ENCODE assay signal across 20 cellular contexts in the genomic region with DNA sequence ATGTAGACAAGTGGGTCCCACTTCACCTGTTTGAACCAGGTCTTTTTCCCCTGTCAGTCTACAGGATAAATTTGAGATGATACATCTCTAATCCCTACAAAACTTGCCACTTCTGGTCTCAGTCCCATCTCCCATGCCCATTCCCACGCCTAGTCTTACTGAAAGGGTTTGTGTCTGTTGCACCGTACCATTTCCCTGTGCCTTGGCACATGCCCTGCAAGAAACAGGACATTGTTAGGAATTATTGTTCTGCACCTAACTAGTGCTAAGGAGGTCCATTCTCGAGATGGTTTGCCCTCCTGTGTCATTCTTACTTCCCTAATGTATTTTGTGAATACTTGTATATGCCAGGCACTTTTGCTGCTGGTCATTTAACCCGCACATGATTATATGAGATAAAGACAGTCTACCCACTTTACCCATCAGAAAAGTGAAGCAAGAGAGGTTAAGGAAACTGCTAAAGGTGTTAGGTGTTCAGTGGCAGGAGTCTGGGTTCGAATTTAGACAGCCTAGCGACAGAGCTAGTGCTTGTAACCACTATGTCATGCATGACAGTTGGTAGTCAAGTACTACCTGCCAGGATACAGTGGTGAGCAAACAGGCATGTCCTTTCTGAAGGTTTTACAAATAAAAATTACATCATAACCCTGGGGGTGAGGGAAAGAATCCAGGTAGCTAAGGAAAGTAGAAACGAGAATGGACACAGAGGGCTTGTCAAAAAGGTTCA. TPM values are rescaled to one million over a fixed set of nuclear protein-coding genes. Genes with fewer than 3 reads are reported as not detected.
DNase-seq lines count a peak whose midpoint lies in the region; ATAC-seq, FAIRE-seq and TF ChIP-seq lines count a peak whose summit lies in the region.
"Had no signal": no experiment of that assay in that cellular context is flagged by ENCODE, and none has a peak within 500 bp of the region (broad histone marks: within the 10 kb centered on the region; RNA-seq: fewer than 3 reads in every experiment).

No MANE protein-coding gene starts in this region.

- H3K27me3 ChIP-seq in CD4-positive, CD25-positive, alpha-beta regulatory T cell (ENCODE audit: control insufficient read depth, insufficient read depth, low read length): no peaks in the 10 kb centered on the region
- H3K27me3 ChIP-seq: upper lobe of left lung had no signal

- no peak for FAIRE-seq in GM12892 (lab: Jason Lieb, UNC)
- FAIRE-seq: endometrium had no signal

- intact Hi-C loops in left colon (cut with DNase I, micrococcal nuclease): no loop called here

- H3K36me3 Mint-ChIP-seq in CD4-positive, CD25-positive, alpha-beta regulatory T cell: peaks cover 14% of the 10 kb centered on the region

- ATAC-seq in CD4-positive, CD25-positive, alpha-beta regulatory T cell (ENCODE audit: low read depth in 2 of 2): no peak
- ATAC-seq in left colon: peak; percentile 45
- ATAC-seq in HG02852 (IDR thresholded peaks at IDR 0.05; ENCODE audit: unreplicated experiment): no peak
- no peak for ATAC-seq in HG02840 (IDR thresholded peaks at IDR 0.05; ENCODE audit: low FRiP score, unreplicated experiment)
- ATAC-seq: activated naive CD4-positive, alpha-beta T cell treated with anti-CD3 and anti-CD28 coated beads, Interleukin-2, amount 50 U/mL, for 72 hours had no signal

- no peaks in the 10 kb centered on the region for H3K9me3 ChIP-seq in CD4-positive, CD25-positive, alpha-beta regulatory T cell (ENCODE audit: control insufficient read depth in 2 of 2, low read length in 2 of 2)
- H3K9me3 ChIP-seq: upper lobe of left lung had no signal

- H3K4me1 Mint-ChIP-seq in CD4-positive, CD25-positive, alpha-beta regulatory T cell: peaks cover 0 to 5% (median under 1%) of the 10 kb centered on the region in 4 donors
- H3K4me1 Mint-ChIP-seq: central memory CD8-positive, alpha-beta T cell had no signal

- no peaks in the 10 kb centered on the region for H3K27me3 Mint-ChIP-seq in CD4-positive, CD25-positive, alpha-beta regulatory T cell
- H3K27me3 Mint-ChIP-seq: central memory CD8-positive, alpha-beta T cell had no signal

- H3K9me3 Mint-ChIP-seq in CD4-positive, CD25-positive, alpha-beta regulatory T cell: no peaks in the 10 kb centered on the region
- H3K9me3 Mint-ChIP-seq: activated naive CD4-positive, alpha-beta T cell treated with anti-CD3 and anti-CD28 coated beads, Interleukin-2, amount 50 U/mL, for 72 hours; central memory CD8-positive, alpha-beta T cell; T-helper 1 cell treated with Interleukin-12 subunit alpha and Interleukin-12 subunit beta and Interleukin-4 antibody, amounts not matched to agents 30 μg/mL and 1 μg/mL, for 36 hours had no signal

- no peak overlapping the region for H3K27ac ChIP-seq in CD4-positive, CD25-positive, alpha-beta regulatory T cell (ENCODE audit: insufficient read depth, low read length, poor library complexity, severe bottlenecking)
- peak overlapping the region; percentile 5; the same call in 1 of the 2 replicates for H3K27ac ChIP-seq in VCaP
- H3K27ac ChIP-seq: upper lobe of left lung had no signal

- no peak overlapping the region for H3K4me3 ChIP-seq in CD4-positive, CD25-positive, alpha-beta regulatory T cell (ENCODE audit: low read depth, low read length)
- H3K4me3 ChIP-seq: upper lobe of left lung had no signal

- H3K4me1 ChIP-seq in CD4-positive, CD25-positive, alpha-beta regulatory T cell (ENCODE audit: control insufficient read depth, insufficient read depth, low read length, poor library complexity, severe bottlenecking): no peaks in the 10 kb centered on the region
- H3K4me1 ChIP-seq: upper lobe of left lung had no signal

- H3K36me3 ChIP-seq in CD4-positive, CD25-positive, alpha-beta regulatory T cell (ENCODE audit: control insufficient read depth, insufficient read depth, low read length): peaks cover 49% of the 10 kb centered on the region

- no peak for DNase-seq in CD4-positive, CD25-positive, alpha-beta regulatory T cell
- DNase-seq in GM12892 (ENCODE audit: insufficient read length): no peak
- no peak for DNase-seq in left colon
- no peak for DNase-seq in NCI-H1092 treated with DMSO at 0.1 percent for 48 hours (lab: John Stamatoyannopoulos, UW)
- DNase-seq in effector CD8-positive, alpha-beta T cell (lab: John Stamatoyannopoulos, UW): no peak
- DNase-seq: activated CD4-positive, alpha-beta T cell treated with anti-CD3 and anti-CD28 coated beads for 48 hours; activated T-cell treated with anti-CD3 and anti-CD28 coated beads for 4 hours; foreskin fibroblast; mesendoderm; NCI-H187; RPMI8226; stimulated activated CD4-positive, alpha-beta T cell treated with anti-CD3 and anti-CD28 coated beads, Interleukin-4, amount 100 ng/mL, for 4 hours; upper lobe of left lung had no signal

- H3K4me3 Mint-ChIP-seq in CD4-positive, CD25-positive, alpha-beta regulatory T cell: no peak overlapping the region
- H3K4me3 Mint-ChIP-seq: central memory CD8-positive, alpha-beta T cell; T-helper 1 cell treated with Interleukin-12 subunit alpha and Interleukin-12 subunit beta and Interleukin-4 antibody, amounts not matched to agents 30 μg/mL and 1 μg/mL, for 36 hours had no signal

- TF ChIP-seq POLR2A in GM12892 (IDR thresholded peaks at IDR 0.05; ENCODE audit: low read depth, low read length): peak; percentile 44

- TF ChIP-seq CTCF in VCaP (conservative IDR thresholded peaks at IDR 0.05): no peak

- H3K27ac Mint-ChIP-seq in CD4-positive, CD25-positive, alpha-beta regulatory T cell: peak overlapping the region; percentile 2 to 88 (median 27)
- H3K27ac Mint-ChIP-seq: T-helper 1 cell treated with Interleukin-12 subunit alpha and Interleukin-12 subunit beta and Interleukin-4 antibody, amounts not matched to agents 30 μg/mL and 1 μg/mL, for 36 hours had no signal

RNA-seq across cellular contexts. Expression of a gene that starts 12.7 kb away (rescaled TPM):
- total RNA-seq in CD4-positive, CD25-positive, alpha-beta regulatory T cell: not detected
- under 1 TPM in 2 of 4 donors, not detected in 2; 0.08 to 0.22 TPM for polyA plus RNA-seq in CD4-positive, CD25-positive, alpha-beta regulatory T cell
- not detected for polyA plus RNA-seq in GM12892 (2012; ENCODE audit: missing spikeins)
- total RNA-seq in left colon: not detected
- total RNA-seq: activated naive CD4-positive, alpha-beta T cell treated with anti-CD3 and anti-CD28 coated beads, Interleukin-2, amount 50 U/mL, for 72 hours; upper lobe of left lung had no signal
